Comparison of ENCODE assay signal across 7 cellular contexts in the genomic region with DNA sequence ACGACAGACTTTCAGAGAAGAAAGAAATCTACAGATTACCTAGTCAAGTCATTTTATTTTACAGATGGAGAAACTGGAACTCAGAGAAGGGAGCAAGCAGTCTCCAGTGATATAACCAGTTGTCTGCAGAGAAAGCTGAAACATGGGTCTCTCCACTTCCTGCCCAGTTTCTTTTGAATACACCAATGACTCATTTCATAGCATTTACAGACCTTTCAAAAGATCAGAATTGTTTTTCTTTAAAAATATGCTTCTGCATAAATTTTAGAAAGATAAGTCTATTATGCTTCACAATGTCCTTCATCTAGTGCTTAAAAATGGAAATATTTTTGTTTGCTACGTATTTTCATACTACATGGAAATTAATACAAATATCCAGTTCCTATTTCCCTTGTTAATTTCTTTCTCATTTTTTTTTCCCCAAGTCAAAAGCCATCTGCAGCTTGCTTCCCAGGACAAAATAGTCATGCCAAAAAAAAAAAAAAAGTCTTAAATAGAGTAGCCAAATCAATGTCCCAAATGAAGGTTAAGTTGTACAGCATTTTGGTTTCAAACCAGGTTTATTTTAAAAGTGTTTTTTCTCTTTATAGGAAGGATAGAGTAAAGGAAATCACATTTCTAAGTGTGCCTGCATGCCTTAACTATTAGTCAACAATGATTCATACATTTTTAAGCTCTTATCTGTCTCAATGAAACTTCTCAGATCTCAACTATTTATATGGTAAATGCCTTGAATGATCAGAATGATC. TPM values are rescaled to one million over a fixed set of nuclear protein-coding genes. Genes with fewer than 3 reads are reported as not detected.
DNase-seq lines count a peak whose midpoint lies in the region; ATAC-seq, FAIRE-seq and TF ChIP-seq lines count a peak whose summit lies in the region.

No MANE protein-coding gene starts in this region.

- H3K4me3 Mint-ChIP-seq in brain: peak overlapping the region in 1 of 5 experiments; percentile 3

- H3K4me3 ChIP-seq in mesodermal cell (ENCODE audit: extremely low read depth, insufficient read depth, low read length, poor library complexity, severe bottlenecking): no peak overlapping the region

- peak; percentile 14 for DNase-seq in H54 (ENCODE audit: insufficient read length, low spot score)
- DNase-seq in LHCN-M2 (ENCODE audit: low read depth): peak; percentile 88
- no peak for DNase-seq in HUDEP-2 (lab: John Stamatoyannopoulos, UW; ENCODE audit: unreplicated experiment in 76 of 76)
- DNase-seq in HK-2 (ENCODE audit: unreplicated experiment): no peak

- H3K27me3 Mint-ChIP-seq in brain: no peaks in the 10 kb centered on the region

- WGBS in mesodermal cell (ENCODE audit: insufficient coverage in 2 of 2), 2 experiments: 80% methylated on average over 1 of the region's 2 CpGs; no CpG with 5 or more reads in 1 of the 2 experiments

- no peak for TF ChIP-seq CTCF in brain (conservative IDR thresholded peaks at IDR 0.05)

- peak overlapping the region; percentile 99 for H3K27ac ChIP-seq in mesodermal cell (ENCODE audit: low read depth, low read length, severe bottlenecking)

- H3K4me1 ChIP-seq in mesodermal cell (ENCODE audit: control insufficient read depth, insufficient read depth, low read length, poor library complexity, severe bottlenecking): peaks cover 34% of the 10 kb centered on the region

- no peak for TF ChIP-seq POLR2A in H54 (IDR thresholded peaks at IDR 0.05; ENCODE audit: low read depth, low read length)

- H3K36me3 ChIP-seq in mesodermal cell (ENCODE audit: control insufficient read depth, insufficient read depth, low read length): no peaks in the 10 kb centered on the region

- H3K36me3 Mint-ChIP-seq in brain: no peaks in the 10 kb centered on the region

- FAIRE-seq in H54 (lab: Jason Lieb, UNC): peak; percentile 6

- peak overlapping the region in 3 of 5 experiments; percentile 1 to 50 (median 42) for H3K27ac Mint-ChIP-seq in brain

- H3K9me3 Mint-ChIP-seq in brain: peaks cover 0 to 7% (median 0%) of the 10 kb centered on the region in 5 experiments

- peak; percentile 38 for ATAC-seq in GM18508 (IDR thresholded peaks at IDR 0.05; ENCODE audit: insufficient read depth, unreplicated experiment)

- peaks cover 27% of the 10 kb centered on the region for H3K4me1 Mint-ChIP-seq in brain

- H3K9me3 ChIP-seq in mesodermal cell (ENCODE audit: control insufficient read depth, low read length): no peaks in the 10 kb centered on the region

RNA-seq across cellular contexts. Expression of a gene that starts 36.9 kb away (rescaled TPM):
- 96.8 and 101 TPM in 2 replicates for total RNA-seq in LHCN-M2 (2014; rRNA removed)
- polyA plus RNA-seq in LHCN-M2 (2012): 18.1 TPM
- 0.63 TPM for polyA plus RNA-seq in brain (ENCODE audit: insufficient read depth, low read depth, low replicate concordance)
- polyA plus RNA-seq in mesodermal cell (2013, experiment 1 of 2): 8.4 TPM
- 9.2 TPM for polyA plus RNA-seq in mesodermal cell (2013, experiment 2 of 2)

Comparison
In these comparisons a context has a peak if more than half of its experiments do, and no peak if none do; other contexts are left out.
1. DNase-seq: peak in H54 (single experiment) and LHCN-M2 (single experiment); none in HUDEP-2 (0 of 76) and HK-2 (single experiment).